Comparison of ENCODE assay signal across 15 cellular contexts in the genomic region with DNA sequence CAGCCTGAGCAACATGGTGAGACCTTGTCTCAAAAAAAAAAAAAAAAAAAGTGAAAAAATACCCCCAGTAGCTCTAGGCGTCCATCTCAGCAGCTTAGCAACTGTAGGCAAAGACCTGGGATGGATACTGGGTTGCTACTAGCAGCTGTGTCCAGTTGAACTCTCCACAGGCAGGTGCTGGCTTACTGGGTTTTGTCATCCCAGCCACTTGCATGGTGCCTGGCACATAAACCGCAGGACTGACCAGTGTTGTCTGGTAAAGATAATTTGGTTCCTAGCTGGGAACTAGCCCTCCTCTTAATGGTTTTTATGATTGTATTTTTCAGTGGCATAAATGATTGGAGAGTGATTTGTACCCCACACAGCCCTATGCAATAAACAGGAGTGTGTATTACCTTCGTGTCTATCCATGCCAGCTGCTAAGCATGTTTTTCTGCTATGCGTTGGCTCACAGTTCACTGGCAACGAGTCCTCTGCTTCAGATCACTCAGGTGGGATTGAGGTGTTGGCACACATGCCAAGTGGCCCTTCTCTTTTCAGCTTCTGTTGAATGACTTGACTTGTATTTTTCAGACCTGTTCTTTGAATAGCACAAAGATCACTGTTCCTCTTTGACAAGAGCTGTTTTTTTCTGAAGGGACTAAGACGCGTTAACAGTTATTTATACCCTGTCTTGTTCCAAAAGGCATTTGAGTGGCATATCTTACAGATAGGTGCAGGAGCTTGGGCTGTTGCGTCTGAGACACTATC.
"Had no signal": no experiment of that assay in that cellular context is flagged by ENCODE, and none has a peak within 500 bp of the region (broad histone marks: within the 10 kb centered on the region; RNA-seq: fewer than 3 reads in every experiment).

No MANE protein-coding gene starts in this region.

- H3K4me3 Mint-ChIP-seq: activated naive CD4-positive, alpha-beta T cell treated with anti-CD3 and anti-CD28 coated beads for 36 hours; activated T-helper 1 cell treated with anti-CD3 and anti-CD28 coated beads, Interleukin-12 subunit alpha, Interleukin-12 subunit beta, Interleukin-2, Interleukin-4 antibody, amounts not matched to agents 30 ng/mL and 10 ng/mL and 1 ng/mL, durations not matched to agents 14 hours and 24 hours and 36 hours; nephron progenitor cell; WTC11 had no signal

- H3K27me3 ChIP-seq: foreskin keratinocyte, tibial artery, vagina had no signal

- ATAC-seq: foreskin keratinocyte, left lobe of liver, WTC11 had no signal

- H3K4me3 ChIP-seq: coronary artery, skin epidermis, tibial artery, vagina had no signal

- H3K36me3 Mint-ChIP-seq: WTC11 had no signal

- DNase-seq: activated CD4-positive, alpha-beta T cell treated with anti-CD3 and anti-CD28 coated beads for 48 hours; activated naive CD4-positive, alpha-beta T cell treated with anti-CD3 and anti-CD28 coated beads for 36 hours; caudate nucleus; effector CD4-positive, alpha-beta T cell; foreskin keratinocyte; head of caudate nucleus; mesenchymal stem cell; nephron progenitor cell; tibial artery had no signal

- H3K4me1 Mint-ChIP-seq: WTC11 had no signal

- H3K4me1 ChIP-seq: foreskin keratinocyte, vagina had no signal

- H3K9me3 ChIP-seq: tibial artery, vagina had no signal

- H3K27ac Mint-ChIP-seq: activated naive CD4-positive, alpha-beta T cell treated with anti-CD3 and anti-CD28 coated beads for 36 hours; activated T-helper 1 cell treated with anti-CD3 and anti-CD28 coated beads, Interleukin-12 subunit alpha, Interleukin-12 subunit beta, Interleukin-2, Interleukin-4 antibody, amounts not matched to agents 30 ng/mL and 10 ng/mL and 1 ng/mL, durations not matched to agents 14 hours and 24 hours and 36 hours; nephron progenitor cell; WTC11 had no signal

- H3K27ac ChIP-seq: coronary artery, foreskin keratinocyte, skin epidermis, tibial artery, vagina had no signal

- H3K36me3 ChIP-seq: tibial artery, vagina had no signal

- H3K9me3 Mint-ChIP-seq: activated naive CD4-positive, alpha-beta T cell treated with anti-CD3 and anti-CD28 coated beads for 36 hours; nephron progenitor cell; WTC11 had no signal
